In genomic region chr2:66437055-66437454, GRCh38 we compare ENCODE assay signal across 11 cellular contexts. TPM values are rescaled to one million over a fixed set of nuclear protein-coding genes. Genes with fewer than 3 reads are reported as not detected.
DNase-seq lines count a peak whose midpoint lies in the region; ATAC-seq and TF ChIP-seq lines count a peak whose summit lies in the region.
"Had no signal": no experiment of that assay in that cellular context is flagged by ENCODE, and none has a peak within 500 bp of the region (broad histone marks: within the 10 kb centered on the region; RNA-seq: fewer than 3 reads in every experiment).

No MANE protein-coding gene starts in this region.

- WGBS in transverse colon (ENCODE audit: low coverage in 1 of 2), 2 donors, result 11 to 12% methylated on average over 7 to 8 of the region's 8 CpGs

- TF ChIP-seq EP300 in transverse colon (IDR thresholded peaks at IDR 0.05; ENCODE audit: low read depth), result no peak

- no peak for TF ChIP-seq CTCF in coronary artery (IDR thresholded peaks at IDR 0.05)
- TF ChIP-seq CTCF in mesothelial cell of epicardium (IDR thresholded peaks at IDR 0.05; ENCODE audit: unreplicated experiment), result no peak
- TF ChIP-seq CTCF in transverse colon (IDR thresholded peaks at IDR 0.05), result no peak

- no peaks in the 10 kb centered on the region for H3K27me3 Mint-ChIP-seq in mesothelial cell of epicardium (ENCODE audit: low read depth)

- no peaks in the 10 kb centered on the region for H3K9me3 Mint-ChIP-seq in mesothelial cell of epicardium

- no peaks in the 10 kb centered on the region for H3K36me3 ChIP-seq in transverse colon

- H3K4me1 ChIP-seq in transverse colon, result peaks cover 0 to 19% (median 10%) of the 10 kb centered on the region in 4 donors

- peaks cover 97% of the 10 kb centered on the region for H3K27me3 ChIP-seq in transverse colon

- intact Hi-C loops in transverse colon (cut with DNase I; ENCODE audit: low total_unique reads), result loop anchor here (10.0 kb wide), 3 partner anchors 448 to 1408 kb away; no protein-coding TSS in a partner anchor

- peak overlapping the region; percentile 98 for H3K27ac Mint-ChIP-seq in mesothelial cell of epicardium

- peak overlapping the region; percentile 72 to 89 for H3K27ac ChIP-seq in coronary artery
- peak overlapping the region; percentile 91 to 96 (median 93) for H3K27ac ChIP-seq in transverse colon

- peak overlapping the region; percentile 88 for H3K4me3 Mint-ChIP-seq in mesothelial cell of epicardium

- in situ Hi-C loops in transverse colon (cut with MboI; ENCODE audit: low pct_ligation_motif_present in 1 of 4, low pct_unique_long_range_greater_than_20kb in 1 of 4, low sequenced_read_pairs in 3 of 4), result loop anchor here in 3 of 4 donors (5.0 to 25.0 kb wide), 8 partner anchors 140 to 1600 kb away; no protein-coding TSS in a partner anchor

- no peak for TF ChIP-seq POLR2A in transverse colon (IDR thresholded peaks at IDR 0.05)

- peak overlapping the region; percentile 95 for H3K4me3 ChIP-seq in coronary artery
- peak overlapping the region; percentile 3 to 73 (median 58) for H3K4me3 ChIP-seq in transverse colon

- H3K36me3 Mint-ChIP-seq in mesothelial cell of epicardium, result peaks cover 39% of the 10 kb centered on the region

- peaks cover 28% of the 10 kb centered on the region for H3K4me1 Mint-ChIP-seq in mesothelial cell of epicardium

- H3K9me3 ChIP-seq in transverse colon, result no peaks in the 10 kb centered on the region

- ATAC-seq in GM21390 (IDR thresholded peaks at IDR 0.05; ENCODE audit: unreplicated experiment), result no peak

- peak; percentile 15 for DNase-seq in NCI-H82 (lab: John Stamatoyannopoulos, UW)
- no peak for DNase-seq in NCI-H82 treated with DMSO at 0.1 percent for 48 hours (lab: John Stamatoyannopoulos, UW; ENCODE audit: unreplicated experiment)
- no peak for DNase-seq in coronary artery (ENCODE audit: low spot score)
- no peak for DNase-seq in mesothelial cell of epicardium (ENCODE audit: low spot score in 2 of 2, unreplicated experiment in 2 of 2)
- no peak for DNase-seq in transverse colon
- DNase-seq in activated CD4-positive, alpha-beta T cell treated with anti-CD3 and anti-CD28 coated beads, Interleukin-2, amount 50 U/mL, for 48 hours, result no peak
- DNase-seq in ureter (ENCODE audit: low spot score), result no peak
- DNase-seq: hippocampal formation; stimulated activated CD4-positive, alpha-beta T cell treated with anti-CD3 and anti-CD28 coated beads, Interleukin-4, amount 100 ng/mL, for 24 hours; SW 1271 had no signal

RNA-seq across cellular contexts. Expression of gene MEIS1, which starts 2.1 kb away (rescaled TPM):
- 305 to 324 TPM (median 317 TPM) in 3 replicates for total RNA-seq in mesothelial cell of epicardium
- total RNA-seq in transverse colon, result 100 to 1,000 TPM in 1 of 4 donors, 10 to 100 TPM in 3; 25.9 to 129 (median 28.8) TPM
- 105 TPM for total RNA-seq in ureter
